ENCODE assay signal across 8 cellular contexts in genomic region chr6:33761922-33762629, GRCh38. TPM values are rescaled to one million over a fixed set of nuclear protein-coding genes. Genes with fewer than 3 reads are reported as not detected.
A peak's percentile ranks its signal among the peaks of the same experiment; 100 is the strongest.
DNase-seq lines count a peak whose midpoint lies in the region; ATAC-seq, FAIRE-seq and TF ChIP-seq lines count a peak whose summit lies in the region.

No MANE protein-coding gene starts in this region.

- H3K9me3 Mint-ChIP-seq in immature natural killer cell, result no peaks in the 10 kb centered on the region

- DNase-seq in D721Med (ENCODE audit: insufficient read length, low spot score) (no peak), HT1080 (ENCODE audit: low read depth) (peak; percentile 40), RPMI8226 (peak; percentile 73), anterior cingulate cortex (lab: John Stamatoyannopoulos, UW) (peak in 42 of 58 donors; percentile 3 to 75 (median 40)), immature natural killer cell (peak in 2 of 3 donors; percentile 19 to 24)
- DNase-seq in stimulated activated CD4-positive, alpha-beta T cell treated with anti-CD3 and anti-CD28 coated beads, Interleukin-2, amount 100 ng/mL, for 24 hours, result peak; percentile 44 to 55

- H3K4me3 Mint-ChIP-seq in immature natural killer cell, result no peak overlapping the region

- ATAC-seq in HG03439 (IDR thresholded peaks at IDR 0.05; ENCODE audit: unreplicated experiment) (no peak), HG03469 (IDR thresholded peaks at IDR 0.05; ENCODE audit: unreplicated experiment) (no peak)

- no peak overlapping the region for H3K27ac Mint-ChIP-seq in immature natural killer cell

- no peak for FAIRE-seq in D721Med (lab: Jason Lieb, UNC)

- H3K36me3 Mint-ChIP-seq in immature natural killer cell, result no peaks in the 10 kb centered on the region

- TF ChIP-seq CTCF in D721Med (IDR thresholded peaks at IDR 0.05; ENCODE audit: insufficient read depth, missing control alignments), result peak; percentile 77

- H3K4me1 Mint-ChIP-seq in immature natural killer cell, result no peaks in the 10 kb centered on the region

- peaks cover 0 to 6% (median 5%) of the 10 kb centered on the region in 3 donors for H3K27me3 Mint-ChIP-seq in immature natural killer cell (ENCODE audit: low read depth in 3 of 3)

RNA-seq across cellular contexts. Expression of gene IP6K3, which starts 15.4 kb away (rescaled TPM):
- not detected in 2 replicates for total RNA-seq in HT1080 (2014; rRNA removed; shearing (Covaris generic))
- polyA plus RNA-seq in HT1080 (2015; cell fraction: cytosol; rRNA removed), result 0.05 TPM in 1 of 2 replicates, not detected in the other
- not detected in 2 replicates for polyA plus RNA-seq in HT1080 (2015; cell fraction: nucleus; rRNA removed)
- not detected for polyA plus RNA-seq in immature natural killer cell

RNA-seq across cellular contexts. Expression of gene LEMD2, which starts 26.9 kb away (rescaled TPM):
- 33.8 and 39.7 TPM in 2 replicates for total RNA-seq in HT1080 (2014; rRNA removed; shearing (Covaris generic))
- polyA plus RNA-seq in HT1080 (2015; cell fraction: cytosol; rRNA removed), result 42.7 and 44.1 TPM in 2 replicates
- 98.5 and 119 TPM in 2 replicates for polyA plus RNA-seq in HT1080 (2015; cell fraction: nucleus; rRNA removed)
- 10 to 100 TPM; 22.6 to 39.8 (median 23.6) TPM for polyA plus RNA-seq in immature natural killer cell

RNA-seq across cellular contexts. Expression of gene MLN, which starts 41.7 kb away (rescaled TPM):
- not detected in 2 replicates for total RNA-seq in HT1080 (2014; rRNA removed; shearing (Covaris generic))
- not detected in 2 replicates for polyA plus RNA-seq in HT1080 (2015; cell fraction: cytosol; rRNA removed)
- not detected in 2 replicates for polyA plus RNA-seq in HT1080 (2015; cell fraction: nucleus; rRNA removed)
- not detected for polyA plus RNA-seq in immature natural killer cell

RNA-seq across cellular contexts. Expression of gene UQCC2, which starts 50.6 kb away (rescaled TPM):
- total RNA-seq in HT1080 (2014; rRNA removed; shearing (Covaris generic)), result 29.8 and 55.8 TPM in 2 replicates
- 32.2 and 45.8 TPM in 2 replicates for polyA plus RNA-seq in HT1080 (2015; cell fraction: cytosol; rRNA removed)
- polyA plus RNA-seq in HT1080 (2015; cell fraction: nucleus; rRNA removed), result 26.9 and 37.1 TPM in 2 replicates
- 10 to 100 TPM; 27.9 to 48.8 (median 37.4) TPM for polyA plus RNA-seq in immature natural killer cell
